Comparison of ENCODE assay signal across 1 cellular context in the genomic region with DNA sequence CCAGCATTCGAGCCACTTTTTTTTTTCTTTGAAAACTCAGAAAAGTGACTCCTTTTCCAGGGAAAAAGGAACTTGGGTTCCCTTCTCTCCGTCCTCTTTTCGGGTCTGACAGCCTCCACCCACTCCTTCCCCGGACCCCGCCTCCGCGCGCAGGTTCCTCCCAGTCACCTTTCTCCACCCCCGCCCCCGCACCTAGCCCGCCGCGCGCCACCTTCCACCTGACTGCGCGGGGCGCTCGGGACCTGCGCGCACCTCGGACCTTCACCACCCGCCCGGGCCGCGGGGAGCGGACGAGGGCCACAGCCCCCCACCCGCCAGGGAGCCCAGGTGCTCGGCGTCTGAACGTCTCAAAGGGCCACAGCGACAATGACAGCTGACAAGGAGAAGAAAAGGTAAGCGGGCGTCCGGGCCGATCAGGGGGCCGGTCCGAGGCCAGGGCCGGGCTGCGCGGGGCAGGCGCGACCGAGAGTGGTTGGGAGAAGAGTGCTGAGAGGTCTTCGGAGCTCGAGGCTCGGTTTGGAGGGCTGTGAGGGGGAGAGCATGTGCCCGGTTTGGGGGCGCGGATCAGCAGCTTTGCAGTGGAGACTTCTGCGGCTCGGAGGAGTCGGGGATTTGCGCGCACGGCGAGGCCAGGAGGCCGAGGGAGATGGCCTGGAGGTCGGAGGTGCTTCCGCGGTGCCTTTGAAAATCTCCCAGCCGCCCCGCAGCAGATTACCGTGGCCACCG.
A peak's percentile ranks its signal among the peaks of the same experiment; 100 is the strongest.
TF ChIP-seq lines count a peak whose summit lies in the region.

No MANE protein-coding gene starts in this region.

TF ChIP-seq in HepG2, 621 proteins besides CTCF, POLR2A, EP300 and RAD21 (continued from another document and continues in another):
- TF ChIP-seq, protein P1, sequence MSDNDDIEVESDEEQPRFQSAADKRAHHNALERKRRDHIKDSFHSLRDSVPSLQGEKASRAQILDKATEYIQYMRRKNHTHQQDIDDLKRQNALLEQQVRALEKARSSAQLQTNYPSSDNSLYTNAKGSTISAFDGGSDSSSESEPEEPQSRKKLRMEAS (IDR thresholded peaks at IDR 0.05), result peak; percentile 37; the same call in 1 of the 2 replicates
- TF ChIP-seq, protein P2, sequence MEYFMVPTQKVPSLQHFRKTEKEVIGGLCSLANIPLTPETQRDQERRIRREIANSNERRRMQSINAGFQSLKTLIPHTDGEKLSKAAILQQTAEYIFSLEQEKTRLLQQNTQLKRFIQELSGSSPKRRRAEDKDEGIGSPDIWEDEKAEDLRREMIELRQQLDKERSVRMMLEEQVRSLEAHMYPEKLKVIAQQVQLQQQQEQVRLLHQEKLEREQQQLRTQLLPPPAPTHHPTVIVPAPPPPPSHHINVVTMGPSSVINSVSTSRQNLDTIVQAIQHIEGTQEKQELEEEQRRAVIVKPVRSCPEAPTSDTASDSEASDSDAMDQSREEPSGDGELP (IDR thresholded peaks at IDR 0.05; ENCODE audit: borderline replicate concordance, low read depth), result peak; percentile 73; the same call in 1 of the 2 replicates
- TF ChIP-seq, protein P3, sequence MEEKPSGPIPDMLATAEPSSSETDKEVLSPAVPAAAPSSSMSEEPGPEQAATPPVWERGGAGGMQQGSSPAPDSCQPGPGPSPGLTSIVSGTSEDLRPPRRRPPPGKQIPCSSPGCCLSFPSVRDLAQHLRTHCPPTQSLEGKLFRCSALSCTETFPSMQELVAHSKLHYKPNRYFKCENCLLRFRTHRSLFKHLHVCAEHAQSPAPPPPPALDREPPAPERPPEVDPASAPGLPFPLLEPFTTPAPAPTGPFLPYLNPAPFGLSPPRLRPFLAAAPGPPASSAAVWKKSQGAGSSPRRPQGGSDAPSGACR (CRISPR knock-in tag; IDR thresholded peaks at IDR 0.05), result no peak
- TF ChIP-seq ZSCAN31 (CRISPR knock-in tag; IDR thresholded peaks at IDR 0.05; ENCODE audit: low read depth) (peak; percentile 55; the same call in 1 of the 2 replicates), NPAS2 (CRISPR knock-in tag; IDR thresholded peaks at IDR 0.05; ENCODE audit: borderline replicate concordance) (0 out of 2 replicates have a peak, but pooled peaks have one; percentile 63), ZNF672 (CRISPR knock-in tag; IDR thresholded peaks at IDR 0.05) (no peak), SMARCE1 (IDR thresholded peaks at IDR 0.05; ENCODE audit: borderline replicate concordance) (no peak), ZNF891 (CRISPR knock-in tag; IDR thresholded peaks at IDR 0.05) (peak; percentile 49; the same call in 1 of the 2 replicates), AGO2 (optimal IDR thresholded peaks at IDR 0.05; ENCODE audit: low read depth, low read length) (peak; percentile 80), SMAD9 (CRISPR knock-in tag; IDR thresholded peaks at IDR 0.05) (0 out of 2 replicates have a peak, but pooled peaks have one; percentile 12), HOXA5 (CRISPR knock-in tag; IDR thresholded peaks at IDR 0.05) (peak; percentile 85; the same call in 1 of the 2 replicates), PHF8 (CRISPR knock-in tag; IDR thresholded peaks at IDR 0.05) (peak; percentile 76), MTA3 (CRISPR knock-in tag; IDR thresholded peaks at IDR 0.05) (no peak), SIN3B (IDR thresholded peaks at IDR 0.05; ENCODE audit: low read length) (no peak), ZNF713 (CRISPR knock-in tag; IDR thresholded peaks at IDR 0.05) (0 out of 2 replicates have a peak, but pooled peaks have one; percentile 68), KDM4B (CRISPR knock-in tag; IDR thresholded peaks at IDR 0.05) (no peak), SNAPC2 (CRISPR knock-in tag; IDR thresholded peaks at IDR 0.05) (no peak), ZNF562 (CRISPR knock-in tag; IDR thresholded peaks at IDR 0.05; ENCODE audit: borderline replicate concordance) (no peak), ELF3 (CRISPR knock-in tag; IDR thresholded peaks at IDR 0.05) (peak; percentile 1; the same call in 1 of the 2 replicates), ZNF605 (CRISPR knock-in tag; IDR thresholded peaks at IDR 0.05) (peak; percentile 72; the same call in 1 of the 2 replicates), KMT2B (CRISPR knock-in tag; IDR thresholded peaks at IDR 0.05) (no peak; the same call in 1 of the 2 replicates), HOXA9 (CRISPR knock-in tag; IDR thresholded peaks at IDR 0.05; ENCODE audit: borderline replicate concordance) (peak; percentile 72; the same call in 1 of the 2 replicates), CENPX (CRISPR knock-in tag; IDR thresholded peaks at IDR 0.05) (no peak), ZNF30 (CRISPR knock-in tag; IDR thresholded peaks at IDR 0.05) (no peak), PHF21A (CRISPR knock-in tag; IDR thresholded peaks at IDR 0.05) (0 out of 2 replicates have a peak, but pooled peaks have one; percentile 32), KDM2A (CRISPR knock-in tag; IDR thresholded peaks at IDR 0.05; ENCODE audit: borderline replicate concordance, low read depth) (peak; percentile 76), STAT5B (CRISPR knock-in tag; IDR thresholded peaks at IDR 0.05) (no peak), ZNF484 (CRISPR knock-in tag; IDR thresholded peaks at IDR 0.05; ENCODE audit: borderline replicate concordance, low read depth) (no peak), SETDB1 (CRISPR knock-in tag; IDR thresholded peaks at IDR 0.05; ENCODE audit: borderline replicate concordance) (no peak), FOXJ3 (CRISPR knock-in tag; IDR thresholded peaks at IDR 0.05; ENCODE audit: borderline replicate concordance) (0 out of 2 replicates have a peak, but pooled peaks have one; percentile 19), EHMT2 (IDR thresholded peaks at IDR 0.05; ENCODE audit: borderline replicate concordance, low read depth, low read length) (no peak)
- TF ChIP-seq, protein P4, sequence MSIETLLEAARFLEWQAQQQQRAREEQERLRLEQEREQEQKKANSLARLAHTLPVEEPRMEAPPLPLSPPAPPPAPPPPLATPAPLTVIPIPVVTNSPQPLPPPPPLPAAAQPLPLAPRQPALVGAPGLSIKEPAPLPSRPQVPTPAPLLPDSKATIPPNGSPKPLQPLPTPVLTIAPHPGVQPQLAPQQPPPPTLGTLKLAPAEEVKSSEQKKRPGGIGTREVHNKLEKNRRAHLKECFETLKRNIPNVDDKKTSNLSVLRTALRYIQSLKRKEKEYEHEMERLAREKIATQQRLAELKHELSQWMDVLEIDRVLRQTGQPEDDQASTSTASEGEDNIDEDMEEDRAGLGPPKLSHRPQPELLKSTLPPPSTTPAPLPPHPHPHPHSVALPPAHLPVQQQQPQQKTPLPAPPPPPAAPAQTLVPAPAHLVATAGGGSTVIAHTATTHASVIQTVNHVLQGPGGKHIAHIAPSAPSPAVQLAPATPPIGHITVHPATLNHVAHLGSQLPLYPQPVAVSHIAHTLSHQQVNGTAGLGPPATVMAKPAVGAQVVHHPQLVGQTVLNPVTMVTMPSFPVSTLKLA (IDR thresholded peaks at IDR 0.05), result no peak
- TF ChIP-seq, protein P5, sequence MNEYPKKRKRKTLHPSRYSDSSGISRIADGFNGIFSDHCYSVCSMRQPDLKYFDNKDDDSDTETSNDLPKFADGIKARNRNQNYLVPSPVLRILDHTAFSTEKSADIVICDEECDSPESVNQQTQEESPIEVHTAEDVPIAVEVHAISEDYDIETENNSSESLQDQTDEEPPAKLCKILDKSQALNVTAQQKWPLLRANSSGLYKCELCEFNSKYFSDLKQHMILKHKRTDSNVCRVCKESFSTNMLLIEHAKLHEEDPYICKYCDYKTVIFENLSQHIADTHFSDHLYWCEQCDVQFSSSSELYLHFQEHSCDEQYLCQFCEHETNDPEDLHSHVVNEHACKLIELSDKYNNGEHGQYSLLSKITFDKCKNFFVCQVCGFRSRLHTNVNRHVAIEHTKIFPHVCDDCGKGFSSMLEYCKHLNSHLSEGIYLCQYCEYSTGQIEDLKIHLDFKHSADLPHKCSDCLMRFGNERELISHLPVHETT (CRISPR knock-in tag; conservative IDR thresholded peaks at IDR 0.05), result no peak
- TF ChIP-seq, protein P6, sequence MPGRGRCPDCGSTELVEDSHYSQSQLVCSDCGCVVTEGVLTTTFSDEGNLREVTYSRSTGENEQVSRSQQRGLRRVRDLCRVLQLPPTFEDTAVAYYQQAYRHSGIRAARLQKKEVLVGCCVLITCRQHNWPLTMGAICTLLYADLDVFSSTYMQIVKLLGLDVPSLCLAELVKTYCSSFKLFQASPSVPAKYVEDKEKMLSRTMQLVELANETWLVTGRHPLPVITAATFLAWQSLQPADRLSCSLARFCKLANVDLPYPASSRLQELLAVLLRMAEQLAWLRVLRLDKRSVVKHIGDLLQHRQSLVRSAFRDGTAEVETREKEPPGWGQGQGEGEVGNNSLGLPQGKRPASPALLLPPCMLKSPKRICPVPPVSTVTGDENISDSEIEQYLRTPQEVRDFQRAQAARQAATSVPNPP (CRISPR knock-in tag; IDR thresholded peaks at IDR 0.05), result no peak
- TF ChIP-seq, protein P7, sequence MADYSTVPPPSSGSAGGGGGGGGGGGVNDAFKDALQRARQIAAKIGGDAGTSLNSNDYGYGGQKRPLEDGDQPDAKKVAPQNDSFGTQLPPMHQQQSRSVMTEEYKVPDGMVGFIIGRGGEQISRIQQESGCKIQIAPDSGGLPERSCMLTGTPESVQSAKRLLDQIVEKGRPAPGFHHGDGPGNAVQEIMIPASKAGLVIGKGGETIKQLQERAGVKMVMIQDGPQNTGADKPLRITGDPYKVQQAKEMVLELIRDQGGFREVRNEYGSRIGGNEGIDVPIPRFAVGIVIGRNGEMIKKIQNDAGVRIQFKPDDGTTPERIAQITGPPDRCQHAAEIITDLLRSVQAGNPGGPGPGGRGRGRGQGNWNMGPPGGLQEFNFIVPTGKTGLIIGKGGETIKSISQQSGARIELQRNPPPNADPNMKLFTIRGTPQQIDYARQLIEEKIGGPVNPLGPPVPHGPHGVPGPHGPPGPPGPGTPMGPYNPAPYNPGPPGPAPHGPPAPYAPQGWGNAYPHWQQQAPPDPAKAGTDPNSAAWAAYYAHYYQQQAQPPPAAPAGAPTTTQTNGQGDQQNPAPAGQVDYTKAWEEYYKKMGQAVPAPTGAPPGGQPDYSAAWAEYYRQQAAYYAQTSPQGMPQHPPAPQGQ (CRISPR knock-in tag; IDR thresholded peaks at IDR 0.05; ENCODE audit: borderline replicate concordance), result no peak
- TF ChIP-seq, protein P8, sequence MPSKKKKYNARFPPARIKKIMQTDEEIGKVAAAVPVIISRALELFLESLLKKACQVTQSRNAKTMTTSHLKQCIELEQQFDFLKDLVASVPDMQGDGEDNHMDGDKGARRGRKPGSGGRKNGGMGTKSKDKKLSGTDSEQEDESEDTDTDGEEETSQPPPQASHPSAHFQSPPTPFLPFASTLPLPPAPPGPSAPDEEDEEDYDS (CRISPR knock-in tag; IDR thresholded peaks at IDR 0.05), result peak; percentile 80
- TF ChIP-seq, protein P9, sequence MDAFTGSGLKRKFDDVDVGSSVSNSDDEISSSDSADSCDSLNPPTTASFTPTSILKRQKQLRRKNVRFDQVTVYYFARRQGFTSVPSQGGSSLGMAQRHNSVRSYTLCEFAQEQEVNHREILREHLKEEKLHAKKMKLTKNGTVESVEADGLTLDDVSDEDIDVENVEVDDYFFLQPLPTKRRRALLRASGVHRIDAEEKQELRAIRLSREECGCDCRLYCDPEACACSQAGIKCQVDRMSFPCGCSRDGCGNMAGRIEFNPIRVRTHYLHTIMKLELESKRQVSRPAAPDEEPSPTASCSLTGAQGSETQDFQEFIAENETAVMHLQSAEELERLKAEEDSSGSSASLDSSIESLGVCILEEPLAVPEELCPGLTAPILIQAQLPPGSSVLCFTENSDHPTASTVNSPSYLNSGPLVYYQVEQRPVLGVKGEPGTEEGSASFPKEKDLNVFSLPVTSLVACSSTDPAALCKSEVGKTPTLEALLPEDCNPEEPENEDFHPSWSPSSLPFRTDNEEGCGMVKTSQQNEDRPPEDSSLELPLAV (CRISPR knock-in tag; conservative IDR thresholded peaks at IDR 0.05; ENCODE audit: low read depth), result no peak; the same call in 1 of the 2 replicates
- TF ChIP-seq, protein P10, sequence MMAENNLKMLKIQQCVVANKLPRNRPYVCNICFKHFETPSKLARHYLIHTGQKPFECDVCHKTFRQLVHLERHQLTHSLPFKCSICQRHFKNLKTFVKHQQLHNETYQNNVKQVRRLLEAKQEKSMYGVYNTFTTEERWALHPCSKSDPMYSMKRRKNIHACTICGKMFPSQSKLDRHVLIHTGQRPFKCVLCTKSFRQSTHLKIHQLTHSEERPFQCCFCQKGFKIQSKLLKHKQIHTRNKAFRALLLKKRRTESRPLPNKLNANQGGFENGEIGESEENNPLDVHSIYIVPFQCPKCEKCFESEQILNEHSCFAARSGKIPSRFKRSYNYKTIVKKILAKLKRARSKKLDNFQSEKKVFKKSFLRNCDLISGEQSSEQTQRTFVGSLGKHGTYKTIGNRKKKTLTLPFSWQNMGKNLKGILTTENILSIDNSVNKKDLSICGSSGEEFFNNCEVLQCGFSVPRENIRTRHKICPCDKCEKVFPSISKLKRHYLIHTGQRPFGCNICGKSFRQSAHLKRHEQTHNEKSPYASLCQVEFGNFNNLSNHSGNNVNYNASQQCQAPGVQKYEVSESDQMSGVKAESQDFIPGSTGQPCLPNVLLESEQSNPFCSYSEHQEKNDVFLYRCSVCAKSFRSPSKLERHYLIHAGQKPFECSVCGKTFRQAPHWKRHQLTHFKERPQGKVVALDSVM (CRISPR knock-in tag; IDR thresholded peaks at IDR 0.05), result peak; percentile 68
- TF ChIP-seq, protein P11, sequence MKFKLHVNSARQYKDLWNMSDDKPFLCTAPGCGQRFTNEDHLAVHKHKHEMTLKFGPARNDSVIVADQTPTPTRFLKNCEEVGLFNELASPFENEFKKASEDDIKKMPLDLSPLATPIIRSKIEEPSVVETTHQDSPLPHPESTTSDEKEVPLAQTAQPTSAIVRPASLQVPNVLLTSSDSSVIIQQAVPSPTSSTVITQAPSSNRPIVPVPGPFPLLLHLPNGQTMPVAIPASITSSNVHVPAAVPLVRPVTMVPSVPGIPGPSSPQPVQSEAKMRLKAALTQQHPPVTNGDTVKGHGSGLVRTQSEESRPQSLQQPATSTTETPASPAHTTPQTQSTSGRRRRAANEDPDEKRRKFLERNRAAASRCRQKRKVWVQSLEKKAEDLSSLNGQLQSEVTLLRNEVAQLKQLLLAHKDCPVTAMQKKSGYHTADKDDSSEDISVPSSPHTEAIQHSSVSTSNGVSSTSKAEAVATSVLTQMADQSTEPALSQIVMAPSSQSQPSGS (CRISPR knock-in tag; IDR thresholded peaks at IDR 0.05), result no peak; the same call in 1 of the 2 replicates
